ENCODE assay signal across 18 cellular contexts in genomic region chr14:21236948-21237797, GRCh38. TPM values are rescaled to one million over a fixed set of nuclear protein-coding genes. Genes with fewer than 3 reads are reported as not detected.
DNase-seq lines count a peak whose midpoint lies in the region; ATAC-seq and TF ChIP-seq lines count a peak whose summit lies in the region.
"Had no signal": no experiment of that assay in that cellular context is flagged by ENCODE, and none has a peak within 500 bp of the region (broad histone marks: within the 10 kb centered on the region; RNA-seq: fewer than 3 reads in every experiment).

No MANE protein-coding gene starts in this region.

- no peak for DNase-seq in CD4-positive, alpha-beta T cell
- DNase-seq in activated CD8-positive, alpha-beta T cell treated with anti-CD3 and anti-CD28 coated beads for 36 hours, result no peak
- DNase-seq in memory B cell (ENCODE audit: low spot score in 2 of 2) (no peak), OCI-M2 (lab: John Stamatoyannopoulos, UW; ENCODE audit: unreplicated experiment) (no peak), GM23248 (no peak)
- DNase-seq: activated naive CD4-positive, alpha-beta T cell treated with Interleukin-2 at 50 U/mL for 16 hours; DMS 273 treated with DMSO at 0.1 percent for 48 hours; HCEC 1CT; NCI-H1694 treated with DMSO at 0.1 percent for 48 hours; NCI-H510A; right cardiac atrium had no signal

- intact Hi-C loops in CD4-positive, alpha-beta T cell (cut with DNase I, micrococcal nuclease), result no loop called here
- intact Hi-C loops in activated CD8-positive, alpha-beta T cell treated with anti-CD3 and anti-CD28 coated beads for 36 hours (cut with micrococcal nuclease), result loop anchor here (10.0 kb wide), 1 partner anchor 148 kb away; the partner anchor contains the start of gene SUPT16H

- no peak overlapping the region for H3K27ac ChIP-seq in CD4-positive, alpha-beta T cell (ENCODE audit: low read depth, low read length)
- H3K27ac ChIP-seq in GM23248, result no peak overlapping the region

- H4K20me1 ChIP-seq in GM23248 (ENCODE audit: insufficient read depth), result peaks cover 45% of the 10 kb centered on the region

- H3K27ac Mint-ChIP-seq in CD4-positive, alpha-beta T cell, result peak overlapping the region; percentile 72
- H3K27ac Mint-ChIP-seq in activated CD8-positive, alpha-beta T cell treated with anti-CD3 and anti-CD28 coated beads for 36 hours, result peak overlapping the region; percentile 57
- H3K27ac Mint-ChIP-seq in memory B cell, result peak overlapping the region; percentile 70
- H3K27ac Mint-ChIP-seq: dendritic cell treated with granulocyte-macrophage colony-stimulating factor and Interleukin-4, amounts not matched to agents 40 ng/mL and 50 ng/mL, for 4 days had no signal

- peaks cover 100% of the 10 kb centered on the region for H3K79me2 ChIP-seq in GM23248 (ENCODE audit: insufficient read depth)

- TF ChIP-seq POLR2A in GM18505 (IDR thresholded peaks at IDR 0.05; ENCODE audit: borderline replicate concordance, extremely low read depth, insufficient read depth, insufficient read length), result peak; percentile 40

- no peak overlapping the region for H3K4me3 ChIP-seq in GM23248

- H3F3A ChIP-seq in GM23248 (ENCODE audit: insufficient read depth), result peaks cover 88% of the 10 kb centered on the region

- H3K27me3 ChIP-seq in CD4-positive, alpha-beta T cell (ENCODE audit: control insufficient read depth, insufficient read depth, low read length), result no peaks in the 10 kb centered on the region
- H3K27me3 ChIP-seq in GM23248 (replicated peaks; ENCODE audit: insufficient read depth), result no peaks in the 10 kb centered on the region

- peaks cover 83% of the 10 kb centered on the region for H3K36me3 Mint-ChIP-seq in CD4-positive, alpha-beta T cell (ENCODE audit: low read depth)
- H3K36me3 Mint-ChIP-seq in activated CD8-positive, alpha-beta T cell treated with anti-CD3 and anti-CD28 coated beads for 36 hours (ENCODE audit: low read depth), result peaks cover 70% of the 10 kb centered on the region
- H3K36me3 Mint-ChIP-seq in memory B cell, result peaks cover 3% of the 10 kb centered on the region

- no peaks in the 10 kb centered on the region for H3K9me3 ChIP-seq in CD4-positive, alpha-beta T cell (ENCODE audit: control insufficient read depth, low read length)
- no peaks in the 10 kb centered on the region for H3K9me3 ChIP-seq in GM23248 (ENCODE audit: low read depth)

- CTCF ChIA-PET in CD4-positive, alpha-beta T cell (lab: Charles Lee), result no interaction called here
- CTCF ChIA-PET in activated CD8-positive, alpha-beta T cell treated with anti-CD3 and anti-CD28 coated beads for 36 hours (lab: Charles Lee), result no interaction called here

- WGBS in GM23248 (ENCODE audit: low coverage in 1 of 2, low lambda C conversion rate in 2 of 2, missing lambda C conversion rate in 2 of 2), 2 experiments, result 79 to 82% methylated on average over 6 of the region's 6 CpGs

- ATAC-seq in CD4-positive, alpha-beta T cell (ENCODE audit: poor library complexity), result peak; percentile 72
- no peak for ATAC-seq in GM18505 (IDR thresholded peaks at IDR 0.05; ENCODE audit: unreplicated experiment)
- no peak for ATAC-seq in activated CD8-positive, alpha-beta T cell treated with anti-CD3 and anti-CD28 coated beads for 36 hours
- ATAC-seq in memory B cell (ENCODE audit: low read depth), result no peak
- no peak for ATAC-seq in HG02852 (IDR thresholded peaks at IDR 0.05; ENCODE audit: unreplicated experiment)
- ATAC-seq: Panc1, right cardiac atrium, SK-N-SH treated with all-trans-retinoic acid at 6 μM for 48 hours had no signal

- no peak overlapping the region for H2AFZ ChIP-seq in GM23248

- H3K4me1 ChIP-seq in GM23248 (ENCODE audit: insufficient read depth), result peaks cover 26% of the 10 kb centered on the region

- no peaks in the 10 kb centered on the region for H3K9me3 Mint-ChIP-seq in CD4-positive, alpha-beta T cell
- H3K9me3 Mint-ChIP-seq in activated CD8-positive, alpha-beta T cell treated with anti-CD3 and anti-CD28 coated beads for 36 hours, result no peaks in the 10 kb centered on the region
- H3K9me3 Mint-ChIP-seq in memory B cell, result no peaks in the 10 kb centered on the region
- H3K9me3 Mint-ChIP-seq: brain; dendritic cell treated with granulocyte-macrophage colony-stimulating factor and Interleukin-4, amounts not matched to agents 40 ng/mL and 50 ng/mL, for 4 days had no signal

- H3K27me3 Mint-ChIP-seq in CD4-positive, alpha-beta T cell, result no peaks in the 10 kb centered on the region
- no peaks in the 10 kb centered on the region for H3K27me3 Mint-ChIP-seq in activated CD8-positive, alpha-beta T cell treated with anti-CD3 and anti-CD28 coated beads for 36 hours
- H3K27me3 Mint-ChIP-seq in memory B cell, result no peaks in the 10 kb centered on the region
- H3K27me3 Mint-ChIP-seq: brain; dendritic cell treated with granulocyte-macrophage colony-stimulating factor and Interleukin-4, amounts not matched to agents 40 ng/mL and 50 ng/mL, for 4 days had no signal

- no peak overlapping the region for H3K9ac ChIP-seq in GM23248

- TF ChIP-seq CTCF in CD4-positive, alpha-beta T cell (IDR thresholded peaks at IDR 0.05), result no peak
- no peak for TF ChIP-seq CTCF in activated CD8-positive, alpha-beta T cell treated with anti-CD3 and anti-CD28 coated beads for 36 hours (IDR thresholded peaks at IDR 0.05)

- H3K4me2 ChIP-seq in GM23248 (ENCODE audit: unreplicated experiment), result no peak overlapping the region

- in situ Hi-C loops in GM23248 (cut with MboI), result no loop called here

- peaks cover 64% of the 10 kb centered on the region for H3K36me3 ChIP-seq in GM23248 (ENCODE audit: low read depth)

- POLR2A ChIA-PET in CD4-positive, alpha-beta T cell (lab: Charles Lee), result interaction anchor here (2.4 kb wide), 1 partner anchor 18 kb away, joined by 5 read pairs; no protein-coding TSS in a partner anchor
- POLR2A ChIA-PET in activated CD8-positive, alpha-beta T cell treated with anti-CD3 and anti-CD28 coated beads for 36 hours (lab: Charles Lee), result interaction anchor here (1.0 to 12.7 kb wide), 3 partner anchors 10 to 24 kb away, joined by 3 to 146 read pairs (median 5); no protein-coding TSS in a partner anchor

- no peak overlapping the region for H3K4me3 Mint-ChIP-seq in CD4-positive, alpha-beta T cell
- no peak overlapping the region for H3K4me3 Mint-ChIP-seq in activated CD8-positive, alpha-beta T cell treated with anti-CD3 and anti-CD28 coated beads for 36 hours
- no peak overlapping the region for H3K4me3 Mint-ChIP-seq in memory B cell
- H3K4me3 Mint-ChIP-seq: brain; dendritic cell treated with granulocyte-macrophage colony-stimulating factor and Interleukin-4, amounts not matched to agents 40 ng/mL and 50 ng/mL, for 4 days had no signal

- peaks cover 81% of the 10 kb centered on the region for H3K4me1 Mint-ChIP-seq in CD4-positive, alpha-beta T cell (ENCODE audit: low read depth)
- peaks cover 91% of the 10 kb centered on the region for H3K4me1 Mint-ChIP-seq in activated CD8-positive, alpha-beta T cell treated with anti-CD3 and anti-CD28 coated beads for 36 hours (ENCODE audit: low read depth)
- peaks cover 34% of the 10 kb centered on the region for H3K4me1 Mint-ChIP-seq in memory B cell

- H3K9me2 ChIP-seq in GM23248 (ENCODE audit: insufficient read depth), result no peaks in the 10 kb centered on the region

RNA-seq across cellular contexts. Expression of gene HNRNPC, which starts 32.1 kb away (rescaled TPM):
- total RNA-seq in CD4-positive, alpha-beta T cell, result 100 to 1,000 TPM; 507 to 528 TPM
- 1,000 to 10,000 TPM; 1,078 to 1,115 TPM for total RNA-seq in activated CD8-positive, alpha-beta T cell treated with anti-CD3 and anti-CD28 coated beads for 36 hours
- 674 and 705 TPM in 2 replicates for total RNA-seq in GM23248 (2014; rRNA removed; shearing (Covaris generic))
- polyA plus RNA-seq in GM23248 (2016; fragmentation: Nextera tagmentation; extraction: Ambion mirVana), result 584 and 592 TPM in 2 replicates

RNA-seq across cellular contexts. Expression of gene RPGRIP1, which starts 42.7 kb away (rescaled TPM):
- not detected for total RNA-seq in CD4-positive, alpha-beta T cell
- total RNA-seq in activated CD8-positive, alpha-beta T cell treated with anti-CD3 and anti-CD28 coated beads for 36 hours, result not detected
- total RNA-seq in GM23248 (2014; rRNA removed; shearing (Covaris generic)), result not detected in 2 replicates
- polyA plus RNA-seq in GM23248 (2016; fragmentation: Nextera tagmentation; extraction: Ambion mirVana), result not detected in 2 replicates
- total RNA-seq: glomerular endothelial cell had no signal
